Comparison of ENCODE assay signal across 25 cellular contexts in genomic region chr9:126033956-126034355, GRCh38.
DNase-seq lines count a peak whose midpoint lies in the region; ATAC-seq, FAIRE-seq and TF ChIP-seq lines count a peak whose summit lies in the region.
"Had no signal": no experiment of that assay in that cellular context is flagged by ENCODE, and none has a peak within 500 bp of the region (broad histone marks: within the 10 kb centered on the region; RNA-seq: fewer than 3 reads in every experiment).

No MANE protein-coding gene starts in this region.

- H3K4me3 Mint-ChIP-seq in CD14-positive monocyte = no peak overlapping the region
- H3K4me3 Mint-ChIP-seq: B cell; CD4-positive, alpha-beta T cell; CD8-positive, alpha-beta memory T cell; GM23338; H9 had no signal

- no peak overlapping the region for H3K27ac Mint-ChIP-seq in CD14-positive monocyte
- H3K27ac Mint-ChIP-seq: B cell; CD4-positive, alpha-beta T cell; CD8-positive, alpha-beta memory T cell; GM23338 had no signal

- no peak for TF ChIP-seq POLR2A in spleen (IDR thresholded peaks at IDR 0.05)

- H3K4me1 ChIP-seq in kidney (ENCODE audit: control insufficient read depth in 1 of 2, insufficient read depth in 1 of 2, low read depth in 1 of 2, low read length in 2 of 2) = no peaks in the 10 kb centered on the region
- no peaks in the 10 kb centered on the region for H3K4me1 ChIP-seq in spleen

- H3K27ac ChIP-seq in kidney (ENCODE audit: low read depth in 2 of 2, low read length in 2 of 2) = no peak overlapping the region
- no peak overlapping the region for H3K27ac ChIP-seq in spleen
- H3K27ac ChIP-seq: 22Rv1, BLaER1, C4-2B had no signal

- H3K36me3 Mint-ChIP-seq in CD14-positive monocyte = no peaks in the 10 kb centered on the region

- H3K27me3 Mint-ChIP-seq in CD14-positive monocyte (ENCODE audit: low read depth in 3 of 3) = peaks cover 8 to 28% (median 15%) of the 10 kb centered on the region in 3 donors

- no peaks in the 10 kb centered on the region for H3K4me1 Mint-ChIP-seq in CD14-positive monocyte
- H3K4me1 Mint-ChIP-seq: B cell; CD8-positive, alpha-beta memory T cell; GM23338 had no signal

- DNase-seq in Right ventricle myocardium superior (peak; percentile 11), left ventricle myocardium superior (no peak), CD14-positive monocyte (ENCODE audit: low spot score) (peak; percentile 19), kidney (peak; percentile 39), spleen (peak; percentile 53), activated T-cell treated with anti-CD3 and anti-CD28 coated beads for 4 hours (no peak), cerebellum (ENCODE audit: low spot score) (no peak)
- DNase-seq: CD4-positive, alpha-beta T cell; CD8-positive, alpha-beta memory T cell; DMS 273 treated with DMSO at 0.1 percent for 48 hours; DMS79; EL; GDM1; H9 had no signal

- H3K4me3 ChIP-seq in kidney (ENCODE audit: low read length in 2 of 2) = no peak overlapping the region
- H3K4me3 ChIP-seq in spleen = no peak overlapping the region
- H3K4me3 ChIP-seq: BLaER1, GM12878, GM23338 had no signal

- ATAC-seq in Right ventricle myocardium superior (ENCODE audit: poor library complexity) (no peak), left ventricle myocardium superior (no peak), GM19452 (IDR thresholded peaks at IDR 0.05; ENCODE audit: unreplicated experiment) (no peak)
- ATAC-seq: GM12878, GM23338, HCT116 had no signal

- TF ChIP-seq CTCF in CD14-positive monocyte (IDR thresholded peaks at IDR 0.05) = no peak
- no peak for TF ChIP-seq CTCF in kidney (IDR thresholded peaks at IDR 0.05; ENCODE audit: borderline replicate concordance, extremely low read depth, insufficient read depth)
- TF ChIP-seq CTCF in spleen (IDR thresholded peaks at IDR 0.05 in 8 of 11, conservative IDR thresholded peaks at IDR 0.05 in 3 of 11) = no peak

- intact Hi-C loops in Right ventricle myocardium superior (cut with DNase I) = no loop called here
- intact Hi-C loops in left ventricle myocardium superior (cut with micrococcal nuclease) = no loop called here
- intact Hi-C loops in CD14-positive monocyte (cut with micrococcal nuclease) = no loop called here
- intact Hi-C loops in kidney (cut with DNase I) = no loop called here
- intact Hi-C loops in spleen (cut with DNase I; ENCODE audit: low total_unique reads) = no loop called here

- H3K27me3 ChIP-seq in spleen (replicated peaks in 1 of 7) = peaks cover 0 to 41% (median 0%) of the 10 kb centered on the region in 7 donors
- H3K27me3 ChIP-seq: BLaER1 had no signal

- H3K9me3 ChIP-seq in kidney (ENCODE audit: control insufficient read depth in 1 of 2, low read length in 2 of 2) = no peaks in the 10 kb centered on the region
- no peaks in the 10 kb centered on the region for H3K9me3 ChIP-seq in spleen
- H3K9me3 ChIP-seq: BLaER1 had no signal

- H3K36me3 ChIP-seq in kidney (ENCODE audit: control insufficient read depth in 1 of 2, insufficient read depth in 2 of 2, low read length in 2 of 2) (no peaks in the 10 kb centered on the region), spleen (no peaks in the 10 kb centered on the region)
- H3K36me3 ChIP-seq: BLaER1 had no signal

- H3K9me3 Mint-ChIP-seq in CD14-positive monocyte = no peaks in the 10 kb centered on the region
- H3K9me3 Mint-ChIP-seq: CD4-positive, alpha-beta T cell; GM23338; H9 had no signal

- no peak for FAIRE-seq in kidney (lab: Jason Lieb, UNC)
- FAIRE-seq: A204.1, D721Med, GM12878, GM19239 had no signal

- no peak overlapping the region for H3K9ac ChIP-seq in kidney (ENCODE audit: low read length in 2 of 2)
- H3K9ac ChIP-seq: BLaER1 had no signal

- 69 to 100% (median 85%) methylated on average over 1 to 4 of the region's 4 CpGs for WGBS in spleen, 5 donors

Comparison
In these comparisons a context has a peak if more than half of its experiments do, and no peak if none do; other contexts are left out.
1. DNase-seq: peak in Right ventricle myocardium superior (single experiment), CD14-positive monocyte (single experiment), kidney (single experiment) and spleen (single experiment); none in left ventricle myocardium superior (single experiment), activated T-cell treated with anti-CD3 and anti-CD28 coated beads for 4 hours (single experiment) and cerebellum (single experiment).